Comparison of ENCODE assay signal across 8 cellular contexts in the genomic region with DNA sequence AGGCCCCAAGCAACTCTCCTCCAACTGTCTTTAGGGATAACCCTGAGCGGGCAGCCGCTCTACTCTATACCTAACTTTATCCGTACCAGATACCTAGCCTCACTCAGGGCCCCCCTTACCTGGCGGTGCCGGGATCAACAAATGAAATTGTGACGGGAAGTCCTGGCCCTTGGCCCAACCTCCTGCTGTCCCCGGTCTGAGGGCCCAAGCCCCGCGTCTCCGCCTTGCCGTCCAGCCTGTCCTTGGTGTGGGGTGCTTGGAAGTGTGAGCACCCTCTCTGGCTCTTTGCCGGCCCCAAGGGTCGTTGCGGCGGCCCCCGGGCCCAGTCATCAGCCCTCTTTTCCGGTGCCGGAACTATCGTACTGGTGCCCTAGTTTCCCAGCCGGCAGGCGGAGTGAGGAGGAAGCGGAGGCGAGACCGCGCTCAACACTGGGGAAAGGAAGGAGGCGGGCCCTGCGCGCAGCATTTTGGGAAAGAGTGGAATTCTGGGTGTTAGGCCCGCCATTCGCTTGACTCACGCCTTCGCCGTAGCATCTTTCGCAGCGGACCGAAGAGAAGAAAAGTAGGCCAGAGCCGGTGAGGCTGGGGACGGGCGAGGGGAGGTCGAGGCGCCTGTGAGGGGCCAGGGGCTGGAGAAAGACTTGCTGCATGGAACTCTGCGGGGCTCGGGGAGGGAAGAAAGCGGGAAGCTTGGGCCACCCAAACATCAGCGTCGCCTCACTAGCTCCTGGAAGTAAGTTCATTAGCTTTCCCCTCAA. TPM values are rescaled to one million over a fixed set of nuclear protein-coding genes. Genes with fewer than 3 reads are reported as not detected.
DNase-seq lines count a peak whose midpoint lies in the region; ATAC-seq and TF ChIP-seq lines count a peak whose summit lies in the region.

A gene (plus strand): TSS at position 504 of the 758 bp plus-strand sequence. CDS start 1,676 bp downstream, outside the sequence.

- H3K27me3 ChIP-seq in prostate gland (replicated peaks; ENCODE audit: insufficient read depth): no peaks in the 10 kb centered on the region

- TF ChIP-seq POLR2A in prostate gland (IDR thresholded peaks at IDR 0.05): peak; percentile 65

- no peaks in the 10 kb centered on the region for H3K36me3 ChIP-seq in prostate gland

- peak within 1 kb of the TSS; percentile 65 to 93 for H3K4me3 ChIP-seq in prostate gland

- peak; percentile 53 for ATAC-seq in GM18498 (IDR thresholded peaks at IDR 0.05; ENCODE audit: unreplicated experiment)
- ATAC-seq in HG02884 (IDR thresholded peaks at IDR 0.05; ENCODE audit: unreplicated experiment): peak; percentile 43
- ATAC-seq in left ventricle myocardium superior: peak; percentile 79

- intact Hi-C loops in left ventricle myocardium superior (cut with micrococcal nuclease): no loop called here
- intact Hi-C loops in prostate gland (cut with DNase I): no loop called here

- DNase-seq in NCI-H1694 (lab: John Stamatoyannopoulos, UW): peak; percentile 86
- DNase-seq in T-helper 2 cell: peak; percentile 73 to 96 (median 86)
- peak; percentile 94 for DNase-seq in left ventricle myocardium superior
- peak; percentile 90 for DNase-seq in prostate gland (ENCODE audit: low spot score)
- DNase-seq in ureter (ENCODE audit: low spot score): peak; percentile 94

- H3K9me3 ChIP-seq in prostate gland: no peaks in the 10 kb centered on the region

- peaks cover 6% of the 10 kb centered on the region for H3K4me1 ChIP-seq in prostate gland (replicated peaks)

- H3K27ac ChIP-seq in angular gyrus (ENCODE audit: low read depth, low read length): peak within 1 kb of the TSS; percentile 95
- H3K27ac ChIP-seq in prostate gland: peak within 1 kb of the TSS; percentile 97 to 98

- under 1% methylated on average over 46 of the region's 46 CpGs for WGBS in prostate gland

- peak in 2 of 4 experiments; percentile 41 to 51 for TF ChIP-seq CTCF in prostate gland (IDR thresholded peaks at IDR 0.05)

RNA-seq across cellular contexts. Expression of the gene that starts here (rescaled TPM):
- 73.7 TPM for total RNA-seq in left ventricle myocardium superior
- total RNA-seq in prostate gland: 100 to 1,000 TPM; 152 to 169 TPM
- total RNA-seq in ureter: 88.7 TPM

Comparison
In these comparisons a context has a peak if more than half of its experiments do, and no peak if none do; other contexts are left out.
1. Peak in every context shown above with its lines: DNase-seq, ATAC-seq, H3K4me3 ChIP-seq and H3K27ac ChIP-seq.